In genomic region chr7:5550831-5551230, GRCh38 we compare ENCODE assay signal across 13 cellular contexts.
"Had no signal": no experiment of that assay in that cellular context is flagged by ENCODE, and none has a peak within 500 bp of the region (broad histone marks: within the 10 kb centered on the region; RNA-seq: fewer than 3 reads in every experiment).

No MANE protein-coding gene starts in this region.

- H3K4me1 Mint-ChIP-seq: nephron had no signal

- H3K9me3 ChIP-seq: ascending aorta, ovary, stomach had no signal

- H3K9me3 Mint-ChIP-seq: activated T-cell treated with anti-CD3 and anti-CD28 coated beads, Interleukin-2, amount 50 U/mL, for 24 hours; nephron had no signal

- H3K36me3 ChIP-seq: ascending aorta, ovary, stomach had no signal

- H3K27ac Mint-ChIP-seq: activated CD8-positive, alpha-beta memory T cell treated with anti-CD3 and anti-CD28 coated beads, Interleukin-2, amount 10 ng/mL, durations not matched to agents 7 days and 5 days; activated T-cell treated with anti-CD3 and anti-CD28 coated beads, Interleukin-2, amount 50 U/mL, for 24 hours; nephron had no signal

- H3K4me3 Mint-ChIP-seq: activated CD8-positive, alpha-beta memory T cell treated with anti-CD3 and anti-CD28 coated beads, Interleukin-2, amount 10 ng/mL, durations not matched to agents 7 days and 5 days; activated T-cell treated with anti-CD3 and anti-CD28 coated beads, Interleukin-2, amount 50 U/mL, for 24 hours; nephron had no signal

- H3K27ac ChIP-seq: ascending aorta, foreskin keratinocyte, ovary, stomach had no signal

- ATAC-seq: activated CD8-positive, alpha-beta memory T cell treated with anti-CD3 and anti-CD28 coated beads, Interleukin-2, amount 10 ng/mL, durations not matched to agents 7 days and 5 days; foreskin keratinocyte had no signal

- H3K27me3 Mint-ChIP-seq: activated T-cell treated with anti-CD3 and anti-CD28 coated beads, Interleukin-2, amount 50 U/mL, for 24 hours had no signal

- H3K27me3 ChIP-seq: ascending aorta, foreskin keratinocyte, ovary, stomach had no signal

- H3K4me3 ChIP-seq: ascending aorta, ovary, stomach had no signal

- H3K36me3 Mint-ChIP-seq: activated CD8-positive, alpha-beta memory T cell treated with anti-CD3 and anti-CD28 coated beads, Interleukin-2, amount 10 ng/mL, durations not matched to agents 7 days and 5 days had no signal

- DNase-seq: activated CD4-positive, alpha-beta T cell treated with anti-CD3 and anti-CD28 coated beads, Interleukin-2, amount 50 U/mL, for 48 hours; activated CD4-positive, CD25-positive, alpha-beta regulatory T cell treated with anti-CD3 and anti-CD28 coated beads, Interleukin-2, amount 50 U/mL, for 72 hours; activated CD8-positive, alpha-beta memory T cell treated with anti-CD3 and anti-CD28 coated beads, Interleukin-2, amount 10 ng/mL, durations not matched to agents 7 days and 5 days; activated gamma-delta T cell treated with Interleukin-2 at 50 U/mL for 16 hours; activated T-cell treated with anti-CD3 and anti-CD28 coated beads, Interleukin-2, amount 50 U/mL, for 24 hours; foreskin keratinocyte; head of caudate nucleus; ovary; stimulated activated CD4-positive, alpha-beta T cell treated with anti-CD3 and anti-CD28 coated beads, Interleukin-15, amount 100 ng/mL, for 24 hours; stimulated activated CD4-positive, alpha-beta T cell treated with anti-CD3 and anti-CD28 coated beads, Interleukin-4, amount 100 ng/mL, for 24 hours; stomach had no signal
